7 cellular contexts compared by ENCODE assay signal in the genomic region with DNA sequence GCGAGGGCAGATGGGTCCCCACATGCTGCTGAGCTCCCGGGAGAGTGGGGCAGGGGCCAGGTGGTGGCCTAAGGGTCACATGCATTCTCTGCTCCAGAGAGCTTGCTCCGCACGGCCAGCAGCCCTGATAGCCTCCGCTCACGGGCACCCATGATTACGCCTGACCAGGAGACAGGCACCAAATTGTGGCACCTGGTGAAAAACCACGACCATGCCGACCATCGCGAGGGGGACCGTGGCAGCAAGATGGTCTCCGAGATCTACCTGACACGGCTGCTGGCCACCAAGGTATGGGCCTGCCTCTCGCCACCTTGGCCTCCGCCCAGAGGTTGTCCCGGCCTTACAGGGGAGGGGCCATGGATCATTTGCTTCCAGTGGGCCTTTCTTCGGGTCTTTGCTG.
"Had no signal": no experiment of that assay in that cellular context is flagged by ENCODE, and none has a peak within 500 bp of the region (broad histone marks: within the 10 kb centered on the region; RNA-seq: fewer than 3 reads in every experiment).

No MANE protein-coding gene starts in this region.

- H3K4me3 ChIP-seq: K562 had no signal

- H3K9me3 Mint-ChIP-seq: IgD-negative memory B cell had no signal

- H3K27ac ChIP-seq: HL-60, KMS-11 had no signal

- H3K9ac ChIP-seq: KMS-11 had no signal

- H3K27ac Mint-ChIP-seq: IgD-negative memory B cell had no signal

- H3K4me2 ChIP-seq: KMS-11 had no signal

- DNase-seq: KBM-7, KG1 had no signal

- H3K4me3 Mint-ChIP-seq: IgD-negative memory B cell had no signal

- H3K4me1 Mint-ChIP-seq: IgD-negative memory B cell had no signal

- ATAC-seq: HepG2, K562 had no signal

- H3K27me3 Mint-ChIP-seq: IgD-negative memory B cell had no signal
